Comparison of ENCODE assay signal across 16 cellular contexts in genomic region chr1:210313046-210313445, GRCh38. TPM values are rescaled to one million over a fixed set of nuclear protein-coding genes. Genes with fewer than 3 reads are reported as not detected.
DNase-seq lines count a peak whose midpoint lies in the region; ATAC-seq and TF ChIP-seq lines count a peak whose summit lies in the region.
"Had no signal": no experiment of that assay in that cellular context is flagged by ENCODE, and none has a peak within 500 bp of the region (broad histone marks: within the 10 kb centered on the region; RNA-seq: fewer than 3 reads in every experiment).

No MANE protein-coding gene starts in this region.

- no peak overlapping the region for H3K27ac Mint-ChIP-seq in Caco-2 (ENCODE audit: unreplicated experiment)
- peak overlapping the region; percentile 72 for H3K27ac Mint-ChIP-seq in central memory CD8-positive, alpha-beta T cell (ENCODE audit: low read depth)
- H3K27ac Mint-ChIP-seq: CD14-positive monocyte; CD4-positive, CD25-positive, alpha-beta regulatory T cell; CD8-positive, alpha-beta memory T cell had no signal

- no peak overlapping the region for H3K27ac ChIP-seq in vagina
- H3K27ac ChIP-seq: BLaER1 had no signal

- POLR2A ChIA-PET in Caco-2 (lab: Charles Lee), result no interaction called here

- peaks cover 6% of the 10 kb centered on the region for H3K36me3 Mint-ChIP-seq in Caco-2 (ENCODE audit: insufficient read depth, unreplicated experiment)
- peaks cover 2% of the 10 kb centered on the region for H3K36me3 Mint-ChIP-seq in central memory CD8-positive, alpha-beta T cell (ENCODE audit: insufficient read depth)
- H3K36me3 Mint-ChIP-seq: CD14-positive monocyte; CD4-positive, alpha-beta memory T cell; CD4-positive, CD25-positive, alpha-beta regulatory T cell; CD8-positive, alpha-beta memory T cell had no signal

- CTCF ChIA-PET in Caco-2 (lab: Charles Lee), result no interaction called here

- peaks cover 4% of the 10 kb centered on the region for H3K27me3 Mint-ChIP-seq in Caco-2 (ENCODE audit: insufficient read depth, unreplicated experiment)
- H3K27me3 Mint-ChIP-seq in central memory CD8-positive, alpha-beta T cell, result peaks cover 13% of the 10 kb centered on the region

- peak overlapping the region; percentile 24 for H3K4me3 Mint-ChIP-seq in Caco-2 (ENCODE audit: unreplicated experiment)
- no peak overlapping the region for H3K4me3 Mint-ChIP-seq in central memory CD8-positive, alpha-beta T cell
- H3K4me3 Mint-ChIP-seq: CD4-positive, CD25-positive, alpha-beta regulatory T cell; CD8-positive, alpha-beta memory T cell had no signal

- H3K4me3 ChIP-seq in Caco-2 (ENCODE audit: low read depth, low read length) (no peak overlapping the region), vagina (no peak overlapping the region)
- H3K4me3 ChIP-seq: BLaER1 had no signal

- no peaks in the 10 kb centered on the region for H3K4me1 ChIP-seq in Caco-2
- H3K4me1 ChIP-seq in vagina, result peaks cover 21% of the 10 kb centered on the region
- H3K4me1 ChIP-seq: BE2C, BLaER1 had no signal

- TF ChIP-seq CTCF in Caco-2 (IDR thresholded peaks at IDR 0.05; ENCODE audit: insufficient read depth in 1 of 2, low read depth in 1 of 2, low read length in 1 of 2, severe bottlenecking in 1 of 2, unreplicated experiment in 1 of 2) (no peak), vagina (IDR thresholded peaks at IDR 0.05) (no peak)

- peaks cover 6% of the 10 kb centered on the region for H3K4me1 Mint-ChIP-seq in Caco-2 (ENCODE audit: low read depth, unreplicated experiment)
- H3K4me1 Mint-ChIP-seq in central memory CD8-positive, alpha-beta T cell, result peaks cover 12% of the 10 kb centered on the region

- TF ChIP-seq POLR2A in vagina (IDR thresholded peaks at IDR 0.05), result no peak

- DNase-seq in Caco-2 (no peak), vagina (ENCODE audit: extremely low spot score in 2 of 2) (peak; percentile 60 to 79), COLO668 (lab: John Stamatoyannopoulos, UW; ENCODE audit: unreplicated experiment) (no peak)
- no peak for DNase-seq in central memory CD8-positive, alpha-beta T cell (ENCODE audit: low spot score in 2 of 2)
- no peak for DNase-seq in stimulated activated CD4-positive, alpha-beta T cell treated with anti-CD3 and anti-CD28 coated beads, Interleukin-2, amount 100 ng/mL, for 48 hours
- DNase-seq: 8988T; ACHN; BE2C; C1 segment of cervical spinal cord; CD4-positive, alpha-beta memory T cell; CD4-positive, CD25-positive, alpha-beta regulatory T cell; CD8-positive, alpha-beta memory T cell; DMS79 treated with DMSO at 0.1 percent for 48 hours; GF-D8 had no signal

- intact Hi-C loops in Caco-2 (cut with micrococcal nuclease; ENCODE audit: unreplicated experiment), result no loop called here
- intact Hi-C loops in vagina (cut with DNase I), result no loop called here

- H3K36me3 ChIP-seq in Caco-2 (ENCODE audit: control insufficient read depth, insufficient read depth, low read length) (no peaks in the 10 kb centered on the region), vagina (no peaks in the 10 kb centered on the region)
- H3K36me3 ChIP-seq: BE2C, BLaER1 had no signal

- ATAC-seq in central memory CD8-positive, alpha-beta T cell (replicated peaks; ENCODE audit: extremely low read depth, poor library complexity, severe bottlenecking), result no peak

- BruUV-seq in Caco-2 (replicated peaks; lab: Mats Ljungman, UMichigan), result no TSS peak

- H3K9me3 ChIP-seq in Caco-2 (no peaks in the 10 kb centered on the region), vagina (no peaks in the 10 kb centered on the region)
- H3K9me3 ChIP-seq: BE2C, BLaER1 had no signal

- H3K9me3 Mint-ChIP-seq in Caco-2 (ENCODE audit: unreplicated experiment), result no peaks in the 10 kb centered on the region
- H3K9me3 Mint-ChIP-seq in central memory CD8-positive, alpha-beta T cell, result no peaks in the 10 kb centered on the region
- H3K9me3 Mint-ChIP-seq: CD4-positive, alpha-beta memory T cell; CD8-positive, alpha-beta memory T cell had no signal

- H3K27me3 ChIP-seq in Caco-2 (replicated peaks; ENCODE audit: control insufficient read depth, insufficient read depth, low read length) (no peaks in the 10 kb centered on the region), vagina (no peaks in the 10 kb centered on the region)
- H3K27me3 ChIP-seq: BE2C, BLaER1 had no signal

RNA-seq across cellular contexts. Expression of gene HHAT, which starts 15.7 kb away (rescaled TPM):
- 3.9 and 4.3 TPM in 2 replicates for total RNA-seq in Caco-2 (2022)
- total RNA-seq in vagina, result 11.8 TPM

Comparison
In these comparisons a context has a peak if more than half of its experiments do, and no peak if none do; other contexts are left out.
1. DNase-seq: peak in vagina (2 of 2); none in Caco-2 (0 of 2), central memory CD8-positive, alpha-beta T cell (0 of 2), COLO668 (single experiment) and stimulated activated CD4-positive, alpha-beta T cell treated with anti-CD3 and anti-CD28 coated beads, Interleukin-2, amount 100 ng/mL, for 48 hours (0 of 2).